8 cellular contexts compared by ENCODE assay signal in genomic region chr9:94166237-94167054, GRCh38.
A peak's percentile ranks its signal among the peaks of the same experiment; 100 is the strongest.
DNase-seq lines count a peak whose midpoint lies in the region; ATAC-seq and TF ChIP-seq lines count a peak whose summit lies in the region.

No MANE protein-coding gene starts in this region.

- no peaks in the 10 kb centered on the region for H3K9me3 ChIP-seq in esophagus squamous epithelium

- DNase-seq in DMS79 treated with DMSO at 0.1 percent for 48 hours (lab: John Stamatoyannopoulos, UW) (peak; percentile 83), KG1 (lab: John Stamatoyannopoulos, UW) (peak; percentile 93), esophagus squamous epithelium (lab: John Stamatoyannopoulos, UW) (peak; percentile 86), myocyte (ENCODE audit: low read depth) (peak; percentile 99)
- peak; percentile 94 for DNase-seq in activated T-cell treated with anti-CD3 and anti-CD28 coated beads, Interleukin-2, amount 50 U/mL, for 72 hours
- peak; percentile 92 to 93 for DNase-seq in stimulated activated CD8-positive, alpha-beta memory T cell treated with anti-CD3 and anti-CD28 coated beads, Interleukin-7, amount 100 ng/mL, for 4 hours (ENCODE audit: low read depth in 2 of 2)

- peaks cover 25 to 54% (median 31%) of the 10 kb centered on the region in 3 donors for H3K4me1 ChIP-seq in esophagus squamous epithelium

- intact Hi-C loops in esophagus squamous epithelium (cut with DNase I), result no loop called here

- H3K27me3 ChIP-seq in esophagus squamous epithelium, result no peaks in the 10 kb centered on the region

- peaks cover 58% of the 10 kb centered on the region for H3K4me1 Mint-ChIP-seq in activated T-cell treated with anti-CD3 and anti-CD28 coated beads, Interleukin-2, amount 50 U/mL, for 72 hours (ENCODE audit: low read depth)

- peaks cover 0 to 4% (median 0%) of the 10 kb centered on the region in 3 donors for H3K36me3 ChIP-seq in esophagus squamous epithelium

- WGBS in esophagus squamous epithelium, 2 donors, result 0% methylated on average over 3 of the region's 100 CpGs; no CpG with 5 or more reads in 1 of the 2 donors

- TF ChIP-seq CTCF in esophagus squamous epithelium (IDR thresholded peaks at IDR 0.05), result peak in 4 of 6 experiments; percentile 15 to 35 (median 29)

- peak overlapping the region; percentile 75 to 100 (median 95) for H3K4me3 ChIP-seq in esophagus squamous epithelium

- H3K9me3 Mint-ChIP-seq in activated T-cell treated with anti-CD3 and anti-CD28 coated beads, Interleukin-2, amount 50 U/mL, for 72 hours, result no peaks in the 10 kb centered on the region

- peak overlapping the region; percentile 95 for H3K27ac Mint-ChIP-seq in activated T-cell treated with anti-CD3 and anti-CD28 coated beads, Interleukin-2, amount 50 U/mL, for 72 hours

- ATAC-seq in GM21737 (IDR thresholded peaks at IDR 0.05; ENCODE audit: unreplicated experiment), result peak; percentile 61
- peak; percentile 62 to 68 for ATAC-seq in activated T-cell treated with anti-CD3 and anti-CD28 coated beads, Interleukin-2, amount 50 U/mL, for 72 hours (replicated peaks in 1 of 2)

- peak in 3 of 4 donors; percentile 58 to 99 (median 93) for TF ChIP-seq POLR2A in esophagus squamous epithelium (IDR thresholded peaks at IDR 0.05)

- H3K4me3 Mint-ChIP-seq in activated T-cell treated with anti-CD3 and anti-CD28 coated beads, Interleukin-2, amount 50 U/mL, for 72 hours, result peak overlapping the region; percentile 90 to 97

- no peaks in the 10 kb centered on the region for H3K27me3 Mint-ChIP-seq in activated T-cell treated with anti-CD3 and anti-CD28 coated beads, Interleukin-2, amount 50 U/mL, for 72 hours (ENCODE audit: low read depth)

- H3K36me3 Mint-ChIP-seq in activated T-cell treated with anti-CD3 and anti-CD28 coated beads, Interleukin-2, amount 50 U/mL, for 72 hours (ENCODE audit: insufficient read depth in 2 of 2), result peaks cover 0 to 6% of the 10 kb centered on the region in 2 donors

- peak overlapping the region; percentile 97 to 100 (median 98) for H3K27ac ChIP-seq in esophagus squamous epithelium

TF ChIP-seq in PFSK-1, 5 proteins besides CTCF, POLR2A, EP300 and RAD21:
- TF ChIP-seq REST (IDR thresholded peaks at IDR 0.05; ENCODE audit: insufficient read depth in 1 of 2, low read depth in 2 of 2, low read length in 2 of 2), result no peak
- peak; percentile 66 for TF ChIP-seq POLR2AphosphoS5 (IDR thresholded peaks at IDR 0.05; ENCODE audit: low read depth, low read length)
- TF ChIP-seq TAF1 (IDR thresholded peaks at IDR 0.05; ENCODE audit: borderline replicate concordance, insufficient read depth, low read length), result peak; percentile 2
- TF ChIP-seq SIN3A (IDR thresholded peaks at IDR 0.05; ENCODE audit: borderline replicate concordance, insufficient read depth, low read length), result no peak
- no peak for TF ChIP-seq FOXP2 (optimal IDR thresholded peaks at IDR 0.05; ENCODE audit: borderline replicate concordance, extremely low read depth, extremely low read length, insufficient read depth)
TF ChIP-seq in PFSK-1: peak in this region for 2.

Comparison
In these comparisons a context has a peak if more than half of its experiments do, and no peak if none do; other contexts are left out.
1. Peak in every context shown above with its lines: DNase-seq, ATAC-seq, H3K4me3 ChIP-seq and H3K27ac ChIP-seq.